ENCODE assay signal across 8 cellular contexts in the genomic region with DNA sequence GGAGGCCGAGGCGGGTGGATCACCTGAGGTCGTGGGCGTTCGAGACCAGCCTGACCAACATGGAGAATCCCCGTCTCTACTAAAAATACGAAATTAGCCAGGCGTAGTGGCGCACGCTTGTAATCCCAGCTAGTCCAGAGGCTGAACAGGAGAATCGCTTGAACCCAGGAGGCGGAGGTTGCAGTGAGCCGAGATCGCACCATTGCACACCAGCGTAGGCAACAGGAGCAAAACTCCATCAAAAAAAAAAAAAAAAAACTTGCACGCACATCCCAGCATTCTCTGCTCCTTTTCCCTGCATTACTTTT. TPM values are rescaled to one million over a fixed set of nuclear protein-coding genes. Genes with fewer than 3 reads are reported as not detected.
DNase-seq lines count a peak whose midpoint lies in the region; ATAC-seq, FAIRE-seq and TF ChIP-seq lines count a peak whose summit lies in the region.
"Had no signal": no experiment of that assay in that cellular context is flagged by ENCODE, and none has a peak within 500 bp of the region (broad histone marks: within the 10 kb centered on the region; RNA-seq: fewer than 3 reads in every experiment).

No MANE protein-coding gene starts in this region.

- H3K79me2 ChIP-seq in GM23248 (ENCODE audit: insufficient read depth) (peaks cover 27% of the 10 kb centered on the region), hepatocyte (peaks cover 31% of the 10 kb centered on the region)

- no peak for FAIRE-seq in GM19239 (lab: Jason Lieb, UNC)

- H3K4me1 Mint-ChIP-seq in T-cell: peaks cover 28 to 37% (median 28%) of the 10 kb centered on the region in 3 donors
- H3K4me1 Mint-ChIP-seq in stimulated activated naive CD8-positive, alpha-beta T cell treated with anti-CD3 and anti-CD28 coated beads, Interleukin-15, amount 100 ng/mL, for 72 hours: peaks cover 44% of the 10 kb centered on the region

- no peak for TF ChIP-seq CTCF in hepatocyte (IDR thresholded peaks at IDR 0.05; ENCODE audit: poor library complexity)

- in situ Hi-C loops in GM23248 (cut with MboI): no loop called here

- peaks cover 4% of the 10 kb centered on the region for H3K36me3 Mint-ChIP-seq in T-cell

- peak overlapping the region; percentile 64 for H2AFZ ChIP-seq in GM23248
- peak overlapping the region; percentile 24 for H2AFZ ChIP-seq in hepatocyte

- 95% methylated on average over 14 to 16 of the region's 16 CpGs for WGBS in GM23248 (ENCODE audit: low coverage in 1 of 2, low lambda C conversion rate in 2 of 2, missing lambda C conversion rate in 2 of 2), 2 experiments
- WGBS in hepatocyte (ENCODE audit: low lambda C conversion rate, missing lambda C conversion rate): 97% methylated on average over 16 of the region's 16 CpGs

- H3K36me3 ChIP-seq in GM23248 (ENCODE audit: low read depth) (no peaks in the 10 kb centered on the region), hepatocyte (replicated peaks; ENCODE audit: insufficient read depth, low read depth) (no peaks in the 10 kb centered on the region)
- H3K36me3 ChIP-seq: cardiac muscle cell had no signal

- H3K4me3 Mint-ChIP-seq in T-cell: peak overlapping the region in 2 of 3 donors; percentile 78 to 84
- H3K4me3 Mint-ChIP-seq in stimulated activated naive CD8-positive, alpha-beta T cell treated with anti-CD3 and anti-CD28 coated beads, Interleukin-15, amount 100 ng/mL, for 72 hours: peak overlapping the region; percentile 83 to 84

- no peaks in the 10 kb centered on the region for H3K9me3 Mint-ChIP-seq in T-cell
- no peaks in the 10 kb centered on the region for H3K9me3 Mint-ChIP-seq in stimulated activated naive CD8-positive, alpha-beta T cell treated with anti-CD3 and anti-CD28 coated beads, Interleukin-15, amount 100 ng/mL, for 72 hours

- H3K9me3 ChIP-seq in GM23248 (ENCODE audit: low read depth) (no peaks in the 10 kb centered on the region), hepatocyte (ENCODE audit: low read depth) (no peaks in the 10 kb centered on the region)

- CTCF ChIA-PET in T-cell (lab: Charles Lee): interaction anchor here in 1 of 2 donors (0.6 to 0.7 kb wide), 3 partner anchors 14 to 807 kb away, joined by 4 to 5 read pairs (median 4); no protein-coding TSS in a partner anchor

- H3K4me1 ChIP-seq in GM23248 (ENCODE audit: insufficient read depth): peaks cover 48% of the 10 kb centered on the region
- H3K4me1 ChIP-seq in hepatocyte (ENCODE audit: insufficient read depth): no peaks in the 10 kb centered on the region

- H3K9ac ChIP-seq in GM23248: peak overlapping the region; percentile 94; the same call in 1 of the 2 replicates

- H3K4me2 ChIP-seq in GM23248 (ENCODE audit: unreplicated experiment): no peak overlapping the region
- peak overlapping the region; percentile 95 for H3K4me2 ChIP-seq in hepatocyte

- no peaks in the 10 kb centered on the region; the same call in 1 of the 2 replicates for H4K20me1 ChIP-seq in GM23248 (ENCODE audit: insufficient read depth)
- no peaks in the 10 kb centered on the region for H4K20me1 ChIP-seq in hepatocyte (ENCODE audit: insufficient read depth, poor library complexity, severe bottlenecking)

- H3K27ac ChIP-seq in GM23248: peak overlapping the region; percentile 91
- H3K27ac ChIP-seq in hepatocyte: no peak overlapping the region
- H3K27ac ChIP-seq: cardiac muscle cell had no signal

- DNase-seq in GM23248: no peak
- no peak for DNase-seq in T-cell
- no peak for DNase-seq in hepatocyte (ENCODE audit: low spot score)
- no peak for DNase-seq in stimulated activated naive CD8-positive, alpha-beta T cell treated with anti-CD3 and anti-CD28 coated beads, Interleukin-15, amount 100 ng/mL, for 72 hours
- DNase-seq in inferior parietal cortex (ENCODE audit: extremely low spot score): no peak
- DNase-seq in GM19239 (ENCODE audit: insufficient read length, low spot score): no peak
- no peak for DNase-seq in AML-193 (lab: John Stamatoyannopoulos, UW)

- no peak for ATAC-seq in T-cell (replicated peaks in 1 of 4)
- ATAC-seq in stimulated activated naive CD8-positive, alpha-beta T cell treated with anti-CD3 and anti-CD28 coated beads, Interleukin-15, amount 100 ng/mL, for 72 hours: no peak

- H3K27ac Mint-ChIP-seq in T-cell: peak overlapping the region in 1 of 2 donors; percentile 77
- H3K27ac Mint-ChIP-seq in stimulated activated naive CD8-positive, alpha-beta T cell treated with anti-CD3 and anti-CD28 coated beads, Interleukin-15, amount 100 ng/mL, for 72 hours: peak overlapping the region in 1 of 2 donors; percentile 39

- peak overlapping the region; percentile 86; the same call in 1 of the 2 replicates for H3K4me3 ChIP-seq in GM23248
- H3K4me3 ChIP-seq in hepatocyte: no peak overlapping the region

- H3K27me3 ChIP-seq in GM23248 (replicated peaks; ENCODE audit: insufficient read depth) (no peaks in the 10 kb centered on the region), hepatocyte (no peaks in the 10 kb centered on the region)
- H3K27me3 ChIP-seq: cardiac muscle cell had no signal

- POLR2A ChIA-PET in T-cell (lab: Charles Lee): interaction anchor here in 1 of 2 donors (0.5 kb wide), 1 partner anchor 27 kb away, joined by 6 read pairs; no protein-coding TSS in a partner anchor

- H3K27me3 Mint-ChIP-seq in T-cell: no peaks in the 10 kb centered on the region
- H3K27me3 Mint-ChIP-seq in stimulated activated naive CD8-positive, alpha-beta T cell treated with anti-CD3 and anti-CD28 coated beads, Interleukin-15, amount 100 ng/mL, for 72 hours: no peaks in the 10 kb centered on the region

- peaks cover 56% of the 10 kb centered on the region for H3F3A ChIP-seq in GM23248 (ENCODE audit: insufficient read depth)

- no peaks in the 10 kb centered on the region for H3K9me2 ChIP-seq in GM23248 (ENCODE audit: insufficient read depth)
- no peaks in the 10 kb centered on the region for H3K9me2 ChIP-seq in hepatocyte (replicated peaks; ENCODE audit: insufficient read depth)

RNA-seq across cellular contexts. Expression of a gene that starts 0.9 kb away (rescaled TPM):
- 199 and 210 TPM in 2 replicates for total RNA-seq in GM23248 (2014; rRNA removed; shearing (Covaris generic))
- polyA plus RNA-seq in GM23248 (2016; fragmentation: Nextera tagmentation; extraction: Ambion mirVana) (79.5 and 79.9 TPM in 2 replicates), hepatocyte (8.7 and 9.7 TPM in 2 replicates)
- total RNA-seq in T-cell (10 to 100 TPM; 27.4 to 43.7 (median 37.6) TPM), hepatocyte (30.1 and 36.2 TPM in 2 replicates)

RNA-seq across cellular contexts. Expression of a gene that starts 9.2 kb away (rescaled TPM):
- total RNA-seq in GM23248 (2014; rRNA removed; shearing (Covaris generic)): 66.9 and 113 TPM in 2 replicates
- polyA plus RNA-seq in GM23248 (2016; fragmentation: Nextera tagmentation; extraction: Ambion mirVana) (123 and 127 TPM in 2 replicates), hepatocyte (84.0 and 108 TPM in 2 replicates)
- total RNA-seq in T-cell (10 to 100 TPM; 25.0 to 39.7 (median 34.9) TPM), hepatocyte (85.4 and 89.9 TPM in 2 replicates)

RNA-seq across cellular contexts. Expression of a gene that starts 57.9 kb away (rescaled TPM):
- 1.8 and 4.3 TPM in 2 replicates for total RNA-seq in GM23248 (2014; rRNA removed; shearing (Covaris generic))
- polyA plus RNA-seq in GM23248 (2016; fragmentation: Nextera tagmentation; extraction: Ambion mirVana): 4.2 and 4.9 TPM in 2 replicates
- total RNA-seq in T-cell: 1 to 10 TPM; 3.7 to 10.0 (median 6.0) TPM
- total RNA-seq in hepatocyte: 26.9 and 32.4 TPM in 2 replicates
- polyA plus RNA-seq in hepatocyte: 49.6 and 59.9 TPM in 2 replicates
